24 cellular contexts compared by ENCODE assay signal in the genomic region with DNA sequence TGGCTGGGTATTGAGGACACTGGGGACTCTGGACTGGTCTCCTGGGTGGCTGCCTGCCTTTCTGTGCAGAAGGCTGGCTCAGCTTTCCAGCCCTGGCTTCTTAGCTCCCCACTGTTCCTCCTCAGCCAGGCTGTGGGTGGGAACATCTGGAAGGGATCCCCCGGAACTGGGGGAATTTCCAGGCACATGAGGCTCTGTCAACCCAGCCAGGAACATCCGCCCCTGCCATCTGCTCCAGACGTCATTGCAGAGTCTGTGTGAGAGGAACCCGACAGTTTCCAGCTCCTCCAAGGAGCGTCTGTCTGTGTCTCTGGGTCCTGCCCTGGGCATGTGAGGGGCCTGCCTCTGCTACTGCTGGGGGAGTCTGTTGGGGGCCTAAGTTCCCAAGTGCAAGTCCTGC. TPM values are rescaled to one million over a fixed set of nuclear protein-coding genes. Genes with fewer than 3 reads are reported as not detected.
DNase-seq lines count a peak whose midpoint lies in the region; ATAC-seq and TF ChIP-seq lines count a peak whose summit lies in the region.
"Had no signal": no experiment of that assay in that cellular context is flagged by ENCODE, and none has a peak within 500 bp of the region (broad histone marks: within the 10 kb centered on the region; RNA-seq: fewer than 3 reads in every experiment).

No MANE protein-coding gene starts in this region.

- TF ChIP-seq CTCF in WERI-Rb-1 (IDR thresholded peaks at IDR 0.05; ENCODE audit: low read depth, low read length) (no peak), spleen (IDR thresholded peaks at IDR 0.05 in 8 of 11, conservative IDR thresholded peaks at IDR 0.05 in 3 of 11) (no peak)

- no peaks in the 10 kb centered on the region for H3K36me3 Mint-ChIP-seq in immature natural killer cell
- H3K36me3 Mint-ChIP-seq: CD8-positive, alpha-beta T cell had no signal

- DNase-seq in DMS 273 (lab: John Stamatoyannopoulos, UW; ENCODE audit: unreplicated experiment) (peak; percentile 74), DMS 273 treated with DMSO at 0.1 percent for 48 hours (lab: John Stamatoyannopoulos, UW) (no peak), WERI-Rb-1 (peak; percentile 33), middle frontal gyrus (ENCODE audit: extremely low spot score, low spot score) (peak; percentile 4), spleen (peak; percentile 29), immature natural killer cell (no peak)
- DNase-seq: ACHN; C1 segment of cervical spinal cord; Calu3; CD8-positive, alpha-beta T cell; DMS53; GDM1; HFFc6; KG1; NCI-H1092; NCI-H1436 treated with DMSO at 0.1 percent for 48 hours; SIG-M5 had no signal

- no peak overlapping the region for H3K27ac Mint-ChIP-seq in immature natural killer cell
- H3K27ac Mint-ChIP-seq: CD8-positive, alpha-beta T cell; HFFc6 had no signal

- H3K27me3 ChIP-seq in WERI-Rb-1 (ENCODE audit: insufficient read depth, low read depth, severe bottlenecking) = no peaks in the 10 kb centered on the region
- H3K27me3 ChIP-seq in spleen (replicated peaks in 1 of 7) = peaks cover 0 to 62% (median 0%) of the 10 kb centered on the region in 7 donors

- H3K4me3 ChIP-seq in WERI-Rb-1 (ENCODE audit: low read depth, low read length) (no peak overlapping the region), spleen (no peak overlapping the region)

- H3K27ac ChIP-seq in WERI-Rb-1 = no peak overlapping the region
- H3K27ac ChIP-seq in spleen = no peak overlapping the region
- H3K27ac ChIP-seq: 22Rv1 had no signal

- H3K9me3 ChIP-seq in WERI-Rb-1 (ENCODE audit: severe bottlenecking) (peaks cover 2% of the 10 kb centered on the region), spleen (no peaks in the 10 kb centered on the region)

- H3K36me3 ChIP-seq in WERI-Rb-1 (no peaks in the 10 kb centered on the region), spleen (no peaks in the 10 kb centered on the region)

- no peak overlapping the region for H3K4me3 Mint-ChIP-seq in immature natural killer cell
- H3K4me3 Mint-ChIP-seq: CD8-positive, alpha-beta T cell; HFFc6 had no signal

- ATAC-seq in HG03342 (IDR thresholded peaks at IDR 0.05; ENCODE audit: unreplicated experiment) = no peak
- ATAC-seq in GM18502 (IDR thresholded peaks at IDR 0.05; ENCODE audit: poor library complexity, unreplicated experiment) = no peak
- ATAC-seq: CD8-positive, alpha-beta T cell; Panc1; SK-N-SH treated with all-trans-retinoic acid at 6 μM for 48 hours had no signal

- H3K4me1 ChIP-seq in spleen = no peaks in the 10 kb centered on the region

- intact Hi-C loops in spleen (cut with DNase I; ENCODE audit: low total_unique reads) = no loop called here

- no peaks in the 10 kb centered on the region for H3K4me1 Mint-ChIP-seq in immature natural killer cell

- no peak for TF ChIP-seq POLR2A in spleen (IDR thresholded peaks at IDR 0.05)

- WGBS in spleen, 5 donors = 52 to 76% (median 66%) methylated on average over 3 to 5 of the region's 5 CpGs

- H3K9me3 Mint-ChIP-seq in immature natural killer cell = no peaks in the 10 kb centered on the region
- H3K9me3 Mint-ChIP-seq: CD8-positive, alpha-beta T cell; HFFc6 had no signal

- peaks cover 0 to 13% (median 8%) of the 10 kb centered on the region in 3 donors for H3K27me3 Mint-ChIP-seq in immature natural killer cell (ENCODE audit: low read depth in 3 of 3)

RNA-seq across cellular contexts. Expression of gene CRHR1, which starts 36.2 kb away (rescaled TPM):
- not detected for total RNA-seq in spleen
- polyA plus RNA-seq in spleen (under 1 TPM in 1 of 3 donors, not detected in 2; 0.22 TPM), immature natural killer cell (not detected)
- total RNA-seq: Calu3; CD8-positive, alpha-beta T cell; HFFc6; HT1080; NCI-H460 had no signal

Comparison
In these comparisons a context has a peak if more than half of its experiments do, and no peak if none do; other contexts are left out.
1. DNase-seq: peak in DMS 273 (single experiment), WERI-Rb-1 (single experiment), middle frontal gyrus (single experiment) and spleen (single experiment); none in DMS 273 treated with DMSO at 0.1 percent for 48 hours (single experiment) and immature natural killer cell (0 of 3).